ENCODE assay signal across 25 cellular contexts in genomic region chr1:56510642-56511021, GRCh38.
DNase-seq lines count a peak whose midpoint lies in the region; ATAC-seq and TF ChIP-seq lines count a peak whose summit lies in the region.
"Had no signal": no experiment of that assay in that cellular context is flagged by ENCODE, and none has a peak within 500 bp of the region (broad histone marks: within the 10 kb centered on the region; RNA-seq: fewer than 3 reads in every experiment).

No MANE protein-coding gene starts in this region.

- intact Hi-C loops in heart right ventricle (cut with DNase I), result loop anchor here in 5 of 10 donors (1.0 to 10.0 kb wide), 3 partner anchors 21 to 67 kb away; partner anchors contain the start of gene PLPP3 (in 5 of the 5)
- intact Hi-C loops in Right ventricle myocardium inferior (cut with DNase I), result no loop called here
- intact Hi-C loops in right cardiac atrium (cut with DNase I), result loop anchor here in 2 of 4 donors (5.0 to 10.0 kb wide), 2 partner anchors 64 to 67 kb away; partner anchors contain the start of gene PLPP3 (in 2 of the 2)
- intact Hi-C loops in CD8-positive, alpha-beta T cell (cut with DNase I, micrococcal nuclease), result no loop called here

- H3K9me3 ChIP-seq in heart right ventricle, result no peaks in the 10 kb centered on the region
- H3K9me3 ChIP-seq in right cardiac atrium (ENCODE audit: control insufficient read depth, low read length), result no peaks in the 10 kb centered on the region
- no peaks in the 10 kb centered on the region for H3K9me3 ChIP-seq in CD8-positive, alpha-beta memory T cell (ENCODE audit: low read length)
- no peaks in the 10 kb centered on the region for H3K9me3 ChIP-seq in CD8-positive, alpha-beta T cell (ENCODE audit: low read length)

- H3K36me3 Mint-ChIP-seq in nephron (ENCODE audit: low read depth), result peaks cover 72% of the 10 kb centered on the region
- no peaks in the 10 kb centered on the region for H3K36me3 Mint-ChIP-seq in CD8-positive, alpha-beta memory T cell
- no peaks in the 10 kb centered on the region for H3K36me3 Mint-ChIP-seq in CD8-positive, alpha-beta T cell
- H3K36me3 Mint-ChIP-seq: naive thymus-derived CD8-positive, alpha-beta T cell; T-cell had no signal

- H3K27ac Mint-ChIP-seq in nephron, result peak overlapping the region; percentile 44 to 81 (median 67)
- no peak overlapping the region for H3K27ac Mint-ChIP-seq in CD8-positive, alpha-beta memory T cell
- H3K27ac Mint-ChIP-seq in CD8-positive, alpha-beta T cell, result no peak overlapping the region
- H3K27ac Mint-ChIP-seq: memory B cell; naive thymus-derived CD8-positive, alpha-beta T cell; stimulated activated memory B cell treated with anti-CD40 and anti-IgM and Interleukin-4, amounts not matched to agents 10 μg/mL and 1 μg/mL and 100 μg/mL, for 72 hours; T-cell had no signal

- no peaks in the 10 kb centered on the region for H3K27me3 Mint-ChIP-seq in nephron (ENCODE audit: low read depth)
- no peaks in the 10 kb centered on the region for H3K27me3 Mint-ChIP-seq in CD8-positive, alpha-beta memory T cell
- H3K27me3 Mint-ChIP-seq in CD8-positive, alpha-beta T cell (ENCODE audit: low read depth), result no peaks in the 10 kb centered on the region
- H3K27me3 Mint-ChIP-seq: memory B cell; stimulated activated memory B cell treated with anti-CD40 and anti-IgM and Interleukin-4, amounts not matched to agents 10 μg/mL and 1 μg/mL and 100 μg/mL, for 72 hours had no signal

- WGBS in heart right ventricle, 2 donors, result 27 to 31% methylated on average over 1 of the region's 1 CpG
- 15% methylated on average over 1 of the region's 1 CpG for WGBS in right cardiac atrium

- no peak for TF ChIP-seq CTCF in heart right ventricle (IDR thresholded peaks at IDR 0.05)
- TF ChIP-seq CTCF in nephron (IDR thresholded peaks at IDR 0.05; ENCODE audit: unreplicated experiment in 3 of 3), result no peak
- no peak for TF ChIP-seq CTCF in CD8-positive, alpha-beta T cell (IDR thresholded peaks at IDR 0.05)

- CTCF ChIA-PET in CD8-positive, alpha-beta memory T cell (lab: Charles Lee), result no interaction called here
- CTCF ChIA-PET in CD8-positive, alpha-beta T cell (lab: Charles Lee), result no interaction called here

- H3K4me3 Mint-ChIP-seq in nephron, result peak overlapping the region in 1 of 3 experiments; percentile 43
- no peak overlapping the region for H3K4me3 Mint-ChIP-seq in CD8-positive, alpha-beta memory T cell
- H3K4me3 Mint-ChIP-seq in CD8-positive, alpha-beta T cell, result no peak overlapping the region
- H3K4me3 Mint-ChIP-seq: memory B cell; naive thymus-derived CD8-positive, alpha-beta T cell; stimulated activated memory B cell treated with anti-CD40 and anti-IgM and Interleukin-4, amounts not matched to agents 10 μg/mL and 1 μg/mL and 100 μg/mL, for 72 hours; T-cell had no signal

- peaks cover 51% of the 10 kb centered on the region for H3K4me1 Mint-ChIP-seq in nephron
- no peaks in the 10 kb centered on the region for H3K4me1 Mint-ChIP-seq in CD8-positive, alpha-beta memory T cell
- H3K4me1 Mint-ChIP-seq in CD8-positive, alpha-beta T cell (ENCODE audit: low read depth), result no peaks in the 10 kb centered on the region
- H3K4me1 Mint-ChIP-seq: T-cell had no signal

- POLR2A ChIA-PET in CD8-positive, alpha-beta memory T cell (lab: Charles Lee), result no interaction called here
- POLR2A ChIA-PET in CD8-positive, alpha-beta T cell (lab: Charles Lee), result no interaction called here

- H3K9me3 Mint-ChIP-seq in nephron, result no peaks in the 10 kb centered on the region
- H3K9me3 Mint-ChIP-seq in CD8-positive, alpha-beta memory T cell, result peaks cover 0 to 3% (median 1%) of the 10 kb centered on the region in 5 donors
- H3K9me3 Mint-ChIP-seq in CD8-positive, alpha-beta T cell, result no peaks in the 10 kb centered on the region
- H3K9me3 Mint-ChIP-seq: memory B cell; stimulated activated memory B cell treated with anti-CD40 and anti-IgM and Interleukin-4, amounts not matched to agents 10 μg/mL and 1 μg/mL and 100 μg/mL, for 72 hours had no signal

- H3K27ac ChIP-seq in heart right ventricle (peak overlapping the region in 8 of 10 donors; percentile 51 to 83 (median 74)), right cardiac atrium (ENCODE audit: low read length) (peak overlapping the region; percentile 70)
- H3K27ac ChIP-seq in CD8-positive, alpha-beta memory T cell (ENCODE audit: low read depth, low read length), result no peak overlapping the region
- H3K27ac ChIP-seq in CD8-positive, alpha-beta T cell (ENCODE audit: low read depth, low read length), result no peak overlapping the region

- DNase-seq in heart right ventricle, result no peak
- DNase-seq in Right ventricle myocardium inferior (ENCODE audit: missing footprints), result no peak
- no peak for DNase-seq in right cardiac atrium
- DNase-seq in CD8-positive, alpha-beta memory T cell, result no peak
- DNase-seq in CD8-positive, alpha-beta T cell, result no peak
- DNase-seq in ureter (ENCODE audit: low spot score), result no peak
- no peak for DNase-seq in dedifferentiated amniotic fluid mesenchymal stem cell (ENCODE audit: extremely low spot score)
- DNase-seq: activated naive CD4-positive, alpha-beta T cell; activated T-cell treated with anti-CD3 and anti-CD28 coated beads, Interleukin-2, amount 50 U/mL, for 1 hour; AML-193; central memory CD4-positive, alpha-beta T cell; DND-41; foreskin fibroblast; hippocampal formation; Kasumi-1; naive thymus-derived CD8-positive, alpha-beta T cell; NCI-H1930; NCI-H2227 treated with DMSO at 0.1 percent for 48 hours; NCI-H748 treated with DMSO at 0.1 percent for 48 hours; SIG-M5; T-cell had no signal

- H3K4me1 ChIP-seq in heart right ventricle (peaks cover 17 to 100% (median 98%) of the 10 kb centered on the region in 9 donors), right cardiac atrium (ENCODE audit: control insufficient read depth, insufficient read depth, low read length) (peaks cover 52% of the 10 kb centered on the region)
- no peaks in the 10 kb centered on the region for H3K4me1 ChIP-seq in CD8-positive, alpha-beta memory T cell (ENCODE audit: insufficient read depth, low read length)
- no peaks in the 10 kb centered on the region for H3K4me1 ChIP-seq in CD8-positive, alpha-beta T cell (ENCODE audit: insufficient read depth, low read length)

- H3K36me3 ChIP-seq in heart right ventricle, result peaks cover 0 to 85% (median 47%) of the 10 kb centered on the region in 9 donors
- H3K36me3 ChIP-seq in CD8-positive, alpha-beta memory T cell (ENCODE audit: insufficient read depth, low read length), result no peaks in the 10 kb centered on the region
- H3K36me3 ChIP-seq in CD8-positive, alpha-beta T cell (ENCODE audit: insufficient read depth, low read length), result no peaks in the 10 kb centered on the region

- H3K27me3 ChIP-seq in heart right ventricle (no peaks in the 10 kb centered on the region), right cardiac atrium (ENCODE audit: control insufficient read depth, insufficient read depth) (no peaks in the 10 kb centered on the region)
- H3K27me3 ChIP-seq in CD8-positive, alpha-beta memory T cell (ENCODE audit: insufficient read depth, low read length, poor library complexity, severe bottlenecking), result no peaks in the 10 kb centered on the region
- no peaks in the 10 kb centered on the region for H3K27me3 ChIP-seq in CD8-positive, alpha-beta T cell (ENCODE audit: insufficient read depth, low read length)

- ATAC-seq in heart right ventricle (no peak), Right ventricle myocardium inferior (no peak), right cardiac atrium (no peak)
- no peak for ATAC-seq in CD8-positive, alpha-beta T cell
- ATAC-seq: GM12878; naive thymus-derived CD8-positive, alpha-beta T cell; stimulated activated memory B cell treated with anti-CD40 and anti-IgM and Interleukin-4, amounts not matched to agents 10 μg/mL and 1 μg/mL and 100 μg/mL, for 72 hours; T-cell had no signal

- H3K4me3 ChIP-seq in heart right ventricle (no peak overlapping the region), right cardiac atrium (ENCODE audit: low read length) (no peak overlapping the region)
- no peak overlapping the region for H3K4me3 ChIP-seq in CD8-positive, alpha-beta memory T cell (ENCODE audit: low read length)
- H3K4me3 ChIP-seq in CD8-positive, alpha-beta T cell (ENCODE audit: low read depth, low read length), result no peak overlapping the region
- H3K4me3 ChIP-seq: GM12878 had no signal

Comparison
In these comparisons a context has a peak if more than half of its experiments do, and no peak if none do; other contexts are left out.
1. H3K27ac ChIP-seq: peak in heart right ventricle (8 of 10) and right cardiac atrium (single experiment); none in CD8-positive, alpha-beta memory T cell (single experiment) and CD8-positive, alpha-beta T cell (single experiment).
2. H3K27ac Mint-ChIP-seq: peak in nephron (3 of 3); none in CD8-positive, alpha-beta memory T cell (0 of 8) and CD8-positive, alpha-beta T cell (single experiment).